8 cellular contexts compared by ENCODE assay signal in genomic region chr16:87765473-87765775, GRCh38. TPM values are rescaled to one million over a fixed set of nuclear protein-coding genes. Genes with fewer than 3 reads are reported as not detected.
DNase-seq lines count a peak whose midpoint lies in the region; ATAC-seq and TF ChIP-seq lines count a peak whose summit lies in the region.

No MANE protein-coding gene starts in this region.

- H3K4me3 ChIP-seq in BLaER1 treated with 17β-estradiol and CSF1 and Interleukin-3, amounts not matched to agents 10 nM and 100 nM: peak overlapping the region; percentile 82 to 100 (median 96)
- H3K4me3 ChIP-seq in KMS-11 (IDR thresholded peaks at IDR 0.05; ENCODE audit: insufficient read depth, low read depth, low read length) (no peak overlapping the region), fibroblast of pulmonary artery (replicated peaks; ENCODE audit: low read depth, low read length) (peak overlapping the region; percentile 84)

- no peaks in the 10 kb centered on the region for H3K27me3 ChIP-seq in BLaER1 treated with 17β-estradiol and CSF1 and Interleukin-3, amounts not matched to agents 10 nM and 100 nM
- H3K27me3 ChIP-seq in KMS-11 (ENCODE audit: insufficient read depth, low read depth): no peaks in the 10 kb centered on the region

- peaks cover 19 to 60% (median 41%) of the 10 kb centered on the region in 10 experiments for H3K4me1 ChIP-seq in BLaER1 treated with 17β-estradiol and CSF1 and Interleukin-3, amounts not matched to agents 10 nM and 100 nM
- H3K4me1 ChIP-seq in KMS-11 (ENCODE audit: low read depth, poor library complexity, severe bottlenecking): peaks cover 46% of the 10 kb centered on the region

- peak overlapping the region; percentile 90; the same call in 1 of the 2 replicates for H2AFZ ChIP-seq in KMS-11 (ENCODE audit: low read depth)

- H3K9me3 ChIP-seq in BLaER1 treated with 17β-estradiol and CSF1 and Interleukin-3, amounts not matched to agents 10 nM and 100 nM (replicated peaks in 1 of 11): no peaks in the 10 kb centered on the region

- DNase-seq in activated T-cell treated with anti-CD3 and anti-CD28 coated beads for 48 hours (ENCODE audit: low read depth) (peak; percentile 26), fibroblast of pulmonary artery (ENCODE audit: low read depth) (no peak), progenitor cell of endocrine pancreas (ENCODE audit: low spot score, unreplicated experiment) (no peak), middle frontal gyrus (ENCODE audit: extremely low spot score, low spot score) (no peak), NCI-H1048 (lab: John Stamatoyannopoulos, UW) (no peak)

- H3K36me3 ChIP-seq in BLaER1 treated with 17β-estradiol and CSF1 and Interleukin-3, amounts not matched to agents 10 nM and 100 nM: peaks cover 34 to 45% (median 40%) of the 10 kb centered on the region in 11 experiments
- H3K36me3 ChIP-seq in KMS-11 (ENCODE audit: insufficient read depth): peaks cover 5% of the 10 kb centered on the region; the same call in 1 of the 2 replicates

- no peaks in the 10 kb centered on the region for H3K27me3 Mint-ChIP-seq in progenitor cell of endocrine pancreas

- peaks cover 8% of the 10 kb centered on the region for H3K36me3 Mint-ChIP-seq in progenitor cell of endocrine pancreas (ENCODE audit: insufficient read depth)

- peaks cover 0 to 51% (median 34%) of the 10 kb centered on the region in 11 experiments; a peak in 15 of 22 replicates for H4K20me1 ChIP-seq in BLaER1 treated with 17β-estradiol and CSF1 and Interleukin-3, amounts not matched to agents 10 nM and 100 nM
- H4K20me1 ChIP-seq in KMS-11 (ENCODE audit: insufficient read depth): no peaks in the 10 kb centered on the region

- peaks cover 45% of the 10 kb centered on the region for H3K79me2 ChIP-seq in KMS-11 (ENCODE audit: insufficient read depth, low read depth)

- peaks cover 8% of the 10 kb centered on the region for H3K4me1 Mint-ChIP-seq in progenitor cell of endocrine pancreas (ENCODE audit: low read depth)

- H3K4me2 ChIP-seq in BLaER1 treated with 17β-estradiol and CSF1 and Interleukin-3, amounts not matched to agents 10 nM and 100 nM: peak overlapping the region; percentile 89 to 100 (median 98)
- H3K4me2 ChIP-seq in KMS-11: peak overlapping the region; percentile 95

- H3K4me3 Mint-ChIP-seq in progenitor cell of endocrine pancreas (ENCODE audit: low read depth): peak overlapping the region; percentile 100

- H3K27ac Mint-ChIP-seq in progenitor cell of endocrine pancreas: peak overlapping the region; percentile 95

- ATAC-seq in GM21390 (IDR thresholded peaks at IDR 0.05; ENCODE audit: unreplicated experiment): peak; percentile 35

- H3K9me3 Mint-ChIP-seq in progenitor cell of endocrine pancreas (ENCODE audit: low read depth): no peaks in the 10 kb centered on the region

- H3K9ac ChIP-seq in BLaER1 treated with 17β-estradiol and CSF1 and Interleukin-3, amounts not matched to agents 10 nM and 100 nM: peak overlapping the region; percentile 86 to 97 (median 92)
- peak overlapping the region; percentile 80 for H3K9ac ChIP-seq in KMS-11

- H3K27ac ChIP-seq in BLaER1 treated with 17β-estradiol and CSF1 and Interleukin-3, amounts not matched to agents 10 nM and 100 nM: peak overlapping the region; percentile 88 to 96 (median 93)
- H3K27ac ChIP-seq in KMS-11: peak overlapping the region; percentile 66

- TF ChIP-seq CTCF in KMS-11 (conservative IDR thresholded peaks at IDR 0.05; ENCODE audit: low read depth, low read length) (no peak), fibroblast of pulmonary artery (IDR thresholded peaks at IDR 0.05; ENCODE audit: low read length, missing control alignments) (no peak), progenitor cell of endocrine pancreas (IDR thresholded peaks at IDR 0.05; ENCODE audit: unreplicated experiment) (no peak)

RNA-seq across cellular contexts. Expression of gene KLHDC4, which starts 0.4 kb away (rescaled TPM):
- 58.8 and 68.7 TPM in 2 replicates for total RNA-seq in progenitor cell of endocrine pancreas
